In the genomic region with DNA sequence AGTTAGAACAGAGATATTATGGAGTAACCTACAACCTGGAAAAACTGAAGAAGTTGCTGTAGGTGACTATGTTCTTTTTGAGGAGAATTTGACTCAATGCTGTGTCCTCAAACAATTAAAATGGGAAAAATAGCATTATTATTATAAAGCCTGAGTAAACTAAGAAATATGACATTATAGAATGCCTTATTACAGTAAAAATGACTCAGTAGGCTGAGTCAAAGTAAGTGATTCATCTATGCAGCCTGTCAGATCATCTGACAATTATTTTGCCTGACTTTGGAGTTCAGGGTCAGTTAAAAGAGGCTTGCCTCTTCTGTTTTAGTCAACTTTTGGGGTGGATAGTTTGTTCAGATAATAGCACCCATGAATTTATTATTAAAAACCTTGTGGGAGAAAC, we compare ENCODE assay signal across 14 cellular contexts.
A peak's percentile ranks its signal among the peaks of the same experiment; 100 is the strongest.
DNase-seq lines count a peak whose midpoint lies in the region; ATAC-seq, FAIRE-seq and TF ChIP-seq lines count a peak whose summit lies in the region.
"Had no signal": no experiment of that assay in that cellular context is flagged by ENCODE, and none has a peak within 500 bp of the region (broad histone marks: within the 10 kb centered on the region; RNA-seq: fewer than 3 reads in every experiment).

No MANE protein-coding gene starts in this region.

- H3K27me3 Mint-ChIP-seq in activated CD4-positive, alpha-beta T cell treated with anti-CD3 and anti-CD28 coated beads, Interleukin-2, amount 10 ng/mL, durations not matched to agents 7 days and 5 days = no peaks in the 10 kb centered on the region

- BruUV-seq in PC-9 (replicated peaks; lab: Mats Ljungman, UMichigan) = no TSS peak
- BruUV-seq in endothelial cell of umbilical vein (replicated peaks; lab: Mats Ljungman, UMichigan) = no TSS peak

- DNase-seq in COLO829 (ENCODE audit: low spot score) (peak; percentile 13), PC-9 (peak in 1 of 2 experiments; percentile 43), endothelial cell of umbilical vein (ENCODE audit: low read depth, low spot score) (peak; percentile 56), non-pigmented ciliary epithelial cell (ENCODE audit: low read depth) (peak; percentile 60), Right ventricle myocardium inferior (ENCODE audit: missing footprints) (no peak), lower lobe of right lung (no peak)
- DNase-seq in activated CD4-positive, alpha-beta T cell treated with anti-CD3 and anti-CD28 coated beads, Interleukin-2, amount 10 ng/mL, durations not matched to agents 7 days and 5 days = no peak
- DNase-seq: amygdala; CD8-positive, alpha-beta T cell; immature natural killer cell; naive thymus-derived CD8-positive, alpha-beta T cell; NCI-H2029 treated with DMSO at 0.1 percent for 48 hours had no signal

- H3K27ac Mint-ChIP-seq in activated CD4-positive, alpha-beta T cell treated with anti-CD3 and anti-CD28 coated beads, Interleukin-2, amount 10 ng/mL, durations not matched to agents 7 days and 5 days = no peak overlapping the region
- H3K27ac Mint-ChIP-seq: CD8-positive, alpha-beta T cell; immature natural killer cell; naive thymus-derived CD8-positive, alpha-beta T cell had no signal

- H3K9me3 ChIP-seq in PC-9 (ENCODE audit: insufficient read depth, low read depth) (no peaks in the 10 kb centered on the region), endothelial cell of umbilical vein (replicated peaks; ENCODE audit: control insufficient read depth, insufficient read depth, low read length) (no peaks in the 10 kb centered on the region), lower lobe of right lung (no peaks in the 10 kb centered on the region)

- no peaks in the 10 kb centered on the region; the same call in 1 of the 2 replicates for H3K9me2 ChIP-seq in PC-9 (ENCODE audit: insufficient read depth)

- H3K27ac ChIP-seq in PC-9 = peak overlapping the region; percentile 48
- peak overlapping the region; percentile 51 for H3K27ac ChIP-seq in endothelial cell of umbilical vein (ENCODE audit: insufficient read depth, low read depth, low read length)
- H3K27ac ChIP-seq in lower lobe of right lung = no peak overlapping the region

- FAIRE-seq in endothelial cell of umbilical vein (lab: Jason Lieb, UNC) = no peak
- FAIRE-seq: endometrium had no signal

- no peak for TF ChIP-seq POLR2A in endothelial cell of umbilical vein (IDR thresholded peaks at IDR 0.05; ENCODE audit: low read depth, low read length)

- dilution Hi-C loops in endothelial cell of umbilical vein (cut with MboI; ENCODE audit: extremely low pct_ligation_motif_present, low sequenced_read_pairs) = no loop called here

- H3K4me1 ChIP-seq in PC-9 (replicated peaks; ENCODE audit: insufficient read depth) (peaks cover 23% of the 10 kb centered on the region), endothelial cell of umbilical vein (ENCODE audit: control insufficient read depth, extremely low read depth, insufficient read depth, low read length) (peaks cover 14% of the 10 kb centered on the region), lower lobe of right lung (no peaks in the 10 kb centered on the region)

- H4K20me1 ChIP-seq in PC-9 (ENCODE audit: insufficient read depth) (no peaks in the 10 kb centered on the region), endothelial cell of umbilical vein (replicated peaks; ENCODE audit: control insufficient read depth, extremely low read depth, insufficient read depth, low read length) (no peaks in the 10 kb centered on the region)

- no peak overlapping the region for H3K9ac ChIP-seq in endothelial cell of umbilical vein (replicated peaks; ENCODE audit: extremely low read depth, insufficient read depth, low read length)

- no peaks in the 10 kb centered on the region for H3K4me1 Mint-ChIP-seq in activated CD4-positive, alpha-beta T cell treated with anti-CD3 and anti-CD28 coated beads, Interleukin-2, amount 10 ng/mL, durations not matched to agents 7 days and 5 days
- H3K4me1 Mint-ChIP-seq: immature natural killer cell; naive thymus-derived CD8-positive, alpha-beta T cell had no signal

- POLR2A ChIA-PET in PC-9 (lab: Charles Lee; ENCODE audit: unreplicated experiment) (no interaction called here), endothelial cell of umbilical vein (lab: Charles Lee) (no interaction called here)
- POLR2A ChIA-PET in activated CD4-positive, alpha-beta T cell treated with anti-CD3 and anti-CD28 coated beads, Interleukin-2, amount 10 ng/mL, durations not matched to agents 7 days and 5 days (lab: Charles Lee) = no interaction called here

- H3K79me2 ChIP-seq in PC-9 (ENCODE audit: low read depth) (no peaks in the 10 kb centered on the region), endothelial cell of umbilical vein (ENCODE audit: control insufficient read depth, insufficient read depth, low read length) (no peaks in the 10 kb centered on the region)

- H3K9me1 ChIP-seq in endothelial cell of umbilical vein (replicated peaks; ENCODE audit: control insufficient read depth, extremely low read depth, insufficient read depth, low read length) = no peaks in the 10 kb centered on the region

- no peaks in the 10 kb centered on the region for H3K36me3 Mint-ChIP-seq in activated CD4-positive, alpha-beta T cell treated with anti-CD3 and anti-CD28 coated beads, Interleukin-2, amount 10 ng/mL, durations not matched to agents 7 days and 5 days (ENCODE audit: low read depth)
- H3K36me3 Mint-ChIP-seq: CD8-positive, alpha-beta T cell; immature natural killer cell; naive thymus-derived CD8-positive, alpha-beta T cell had no signal

- H3K4me2 ChIP-seq in PC-9 (peak overlapping the region; percentile 12; the same call in 1 of the 2 replicates), endothelial cell of umbilical vein (ENCODE audit: insufficient read depth, low read length) (peak overlapping the region; percentile 4)

- no peak for TF ChIP-seq CTCF in PC-9 (conservative IDR thresholded peaks at IDR 0.05)
- TF ChIP-seq CTCF in endothelial cell of umbilical vein (IDR thresholded peaks at IDR 0.05; ENCODE audit: extremely low read depth in 1 of 2, insufficient read depth in 1 of 2, low read depth in 1 of 2, low read length in 2 of 2) = no peak
- TF ChIP-seq CTCF in lower lobe of right lung (IDR thresholded peaks at IDR 0.05) = no peak

- no peak overlapping the region for H3K4me3 ChIP-seq in PC-9
- no peak overlapping the region for H3K4me3 ChIP-seq in endothelial cell of umbilical vein (replicated peaks in 1 of 3; ENCODE audit: insufficient read depth in 1 of 3, low read depth in 1 of 3, low read length in 3 of 3)
- no peak overlapping the region for H3K4me3 ChIP-seq in lower lobe of right lung

- H2AFZ ChIP-seq in PC-9 = no peak overlapping the region
- H2AFZ ChIP-seq in endothelial cell of umbilical vein (ENCODE audit: low read depth, low read length) = no peak overlapping the region

- CTCF ChIA-PET in PC-9 (lab: Charles Lee) = no interaction called here
- CTCF ChIA-PET in endothelial cell of umbilical vein (lab: Charles Lee) = interaction anchor here (1.2 kb wide), 1 partner anchor 13 kb away, joined by 3 read pairs; no protein-coding TSS in a partner anchor
- CTCF ChIA-PET in activated CD4-positive, alpha-beta T cell treated with anti-CD3 and anti-CD28 coated beads, Interleukin-2, amount 10 ng/mL, durations not matched to agents 7 days and 5 days (lab: Charles Lee) = no interaction called here

- ATAC-seq in Right ventricle myocardium inferior = no peak
- ATAC-seq in lower lobe of right lung = no peak
- no peak for ATAC-seq in HG03432 (IDR thresholded peaks at IDR 0.05; ENCODE audit: unreplicated experiment)
- ATAC-seq: CD8-positive, alpha-beta T cell; naive thymus-derived CD8-positive, alpha-beta T cell had no signal

- H3K9me3 Mint-ChIP-seq in activated CD4-positive, alpha-beta T cell treated with anti-CD3 and anti-CD28 coated beads, Interleukin-2, amount 10 ng/mL, durations not matched to agents 7 days and 5 days = no peaks in the 10 kb centered on the region

- H3F3A ChIP-seq in PC-9 (ENCODE audit: insufficient read depth, low read depth) = peaks cover 23% of the 10 kb centered on the region; the same call in 1 of the 2 replicates

- H3K36me3 ChIP-seq in PC-9 (ENCODE audit: low read depth) = no peaks in the 10 kb centered on the region
- no peaks in the 10 kb centered on the region for H3K36me3 ChIP-seq in endothelial cell of umbilical vein (ENCODE audit: control insufficient read depth in 2 of 2, extremely low read depth in 1 of 2, insufficient read depth in 2 of 2, low read length in 2 of 2)
- H3K36me3 ChIP-seq in lower lobe of right lung = no peaks in the 10 kb centered on the region

- intact Hi-C loops in PC-9 (cut with micrococcal nuclease; ENCODE audit: unreplicated experiment) = no loop called here
- intact Hi-C loops in endothelial cell of umbilical vein (cut with micrococcal nuclease) = loop anchor here (2.0 kb wide), 1 partner anchor 53 kb away; no protein-coding TSS in a partner anchor
- intact Hi-C loops in Right ventricle myocardium inferior (cut with DNase I) = no loop called here
- intact Hi-C loops in lower lobe of right lung (cut with DNase I) = no loop called here

- H3K27me3 ChIP-seq in PC-9 (ENCODE audit: insufficient read depth, low read depth) (no peaks in the 10 kb centered on the region), endothelial cell of umbilical vein (ENCODE audit: control insufficient read depth in 2 of 2, insufficient read depth in 2 of 2, low read length in 2 of 2) (no peaks in the 10 kb centered on the region), lower lobe of right lung (ENCODE audit: low read depth) (no peaks in the 10 kb centered on the region)

- no peak overlapping the region for H3K4me3 Mint-ChIP-seq in activated CD4-positive, alpha-beta T cell treated with anti-CD3 and anti-CD28 coated beads, Interleukin-2, amount 10 ng/mL, durations not matched to agents 7 days and 5 days
- H3K4me3 Mint-ChIP-seq: CD8-positive, alpha-beta T cell; immature natural killer cell had no signal

TF ChIP-seq in endothelial cell of umbilical vein, 7 proteins besides CTCF, POLR2A, EP300 and RAD21:
- TF ChIP-seq POLR2AphosphoS5 (IDR thresholded peaks at IDR 0.05; ENCODE audit: insufficient read depth, low read depth, low read length) = peak; percentile 31
- TF ChIP-seq FOS (IDR thresholded peaks at IDR 0.05; ENCODE audit: borderline replicate concordance, insufficient read depth, low read length) = peak; percentile 97
- no peak for TF ChIP-seq MYC (IDR thresholded peaks at IDR 0.05; ENCODE audit: low read depth, low read length)
- peak; percentile 90 for TF ChIP-seq JUN (IDR thresholded peaks at IDR 0.05; ENCODE audit: borderline replicate concordance, insufficient read depth, insufficient read length, low read depth)
- no peak for TF ChIP-seq GATA2 (IDR thresholded peaks at IDR 0.05; ENCODE audit: insufficient read depth, insufficient read length, low read depth, low read length)
- TF ChIP-seq EZH2 (IDR thresholded peaks at IDR 0.05; ENCODE audit: borderline replicate concordance, low read depth, low read length, severe bottlenecking) = no peak
- TF ChIP-seq, protein P1, sequence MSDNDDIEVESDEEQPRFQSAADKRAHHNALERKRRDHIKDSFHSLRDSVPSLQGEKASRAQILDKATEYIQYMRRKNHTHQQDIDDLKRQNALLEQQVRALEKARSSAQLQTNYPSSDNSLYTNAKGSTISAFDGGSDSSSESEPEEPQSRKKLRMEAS (IDR thresholded peaks at IDR 0.05; ENCODE audit: insufficient read depth, insufficient read length) = no peak

Comparison
In these comparisons a context has a peak if more than half of its experiments do, and no peak if none do; other contexts are left out.
1. DNase-seq: peak in COLO829 (single experiment), endothelial cell of umbilical vein (single experiment) and non-pigmented ciliary epithelial cell (single experiment); none in Right ventricle myocardium inferior (single experiment), activated CD4-positive, alpha-beta T cell treated with anti-CD3 and anti-CD28 coated beads, Interleukin-2, amount 10 ng/mL, durations not matched to agents 7 days and 5 days (single experiment) and lower lobe of right lung (single experiment).